ENCODE assay signal across 8 cellular contexts in the genomic region with DNA sequence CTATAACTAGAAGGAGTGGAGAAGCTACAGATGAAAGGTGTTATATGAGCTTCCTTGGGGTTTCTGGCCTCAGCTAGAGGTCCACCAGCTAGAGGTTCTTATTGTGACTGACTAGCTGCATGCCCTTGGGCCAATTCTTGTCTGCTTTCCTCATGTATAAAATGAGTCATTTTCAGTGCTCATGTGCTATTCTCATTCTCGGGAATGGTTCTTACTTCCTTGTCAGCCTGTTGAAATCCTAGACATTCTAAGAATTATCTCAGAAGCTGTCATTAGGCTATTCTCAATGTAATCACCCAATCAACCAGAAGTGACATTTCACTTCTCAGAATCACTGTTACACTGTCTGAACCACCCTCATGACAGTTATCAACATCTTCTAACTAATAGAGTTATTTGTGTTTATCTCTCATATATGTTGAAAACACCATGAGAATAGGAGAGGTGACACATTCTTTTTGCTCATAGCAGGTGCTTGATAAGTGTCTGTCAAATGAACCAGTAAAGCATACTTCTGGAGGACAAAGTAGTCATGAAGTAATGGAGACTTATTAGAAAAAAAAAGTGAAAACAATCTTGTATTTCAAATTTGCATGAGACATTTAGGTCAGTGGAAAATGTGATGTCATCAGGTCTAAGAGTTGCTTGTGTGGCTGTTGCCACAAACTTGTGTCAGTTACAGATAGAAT.
A peak's percentile ranks its signal among the peaks of the same experiment; 100 is the strongest.
DNase-seq lines count a peak whose midpoint lies in the region; ATAC-seq, FAIRE-seq and TF ChIP-seq lines count a peak whose summit lies in the region.

No MANE protein-coding gene starts in this region.

- peaks cover 13% of the 10 kb centered on the region for H3K4me1 ChIP-seq in CD8-positive, alpha-beta T cell (ENCODE audit: insufficient read depth, low read length)
- H3K4me1 ChIP-seq in keratinocyte (ENCODE audit: control insufficient read depth, extremely low read depth, insufficient read depth, low read length) (peaks cover 30% of the 10 kb centered on the region), GM23338 (ENCODE audit: insufficient read depth) (no peaks in the 10 kb centered on the region)

- TF ChIP-seq CTCF in CD8-positive, alpha-beta T cell (IDR thresholded peaks at IDR 0.05): no peak
- TF ChIP-seq CTCF in keratinocyte (optimal IDR thresholded peaks at IDR 0.05 in 1 of 3, IDR thresholded peaks at IDR 0.05 in 1 of 3, conservative IDR thresholded peaks at IDR 0.05 in 1 of 3; ENCODE audit: extremely low read depth in 1 of 3, insufficient read depth in 2 of 3, low read length in 3 of 3) (no peak), GM23338 (conservative IDR thresholded peaks at IDR 0.05; ENCODE audit: low read depth in 2 of 2) (no peak), dorsolateral prefrontal cortex (IDR thresholded peaks at IDR 0.05 in 54 of 56, conservative IDR thresholded peaks at IDR 0.05 in 2 of 56; ENCODE audit: low read depth in 1 of 56, partially characterized antibody in 56 of 56) (no peak)

- peaks cover 18% of the 10 kb centered on the region for H3K9me2 ChIP-seq in GM23338 (ENCODE audit: insufficient read depth)

- H4K20me1 ChIP-seq in keratinocyte (ENCODE audit: control insufficient read depth, extremely low read depth, insufficient read depth, low read length): no peaks in the 10 kb centered on the region
- no peaks in the 10 kb centered on the region for H4K20me1 ChIP-seq in GM23338 (replicated peaks; ENCODE audit: insufficient read depth)

- no peak overlapping the region for H2AFZ ChIP-seq in keratinocyte (ENCODE audit: control insufficient read depth, low read length)
- no peak overlapping the region for H2AFZ ChIP-seq in GM23338

- FAIRE-seq in keratinocyte (lab: Jason Lieb, UNC): peak; percentile 83

- H3K4me1 Mint-ChIP-seq in CD8-positive, alpha-beta T cell (ENCODE audit: low read depth): peaks cover 4% of the 10 kb centered on the region
- H3K4me1 Mint-ChIP-seq in activated CD4-positive, alpha-beta T cell treated with anti-CD3 and anti-CD28 coated beads, Interleukin-2, amount 10 ng/mL, durations not matched to agents 7 days and 5 days: peaks cover 15% of the 10 kb centered on the region
- no peaks in the 10 kb centered on the region for H3K4me1 Mint-ChIP-seq in GM23338

- no peaks in the 10 kb centered on the region for H3K36me3 Mint-ChIP-seq in CD8-positive, alpha-beta T cell
- H3K36me3 Mint-ChIP-seq in activated CD4-positive, alpha-beta T cell treated with anti-CD3 and anti-CD28 coated beads, Interleukin-2, amount 10 ng/mL, durations not matched to agents 7 days and 5 days (ENCODE audit: low read depth): peaks cover 12% of the 10 kb centered on the region
- no peaks in the 10 kb centered on the region for H3K36me3 Mint-ChIP-seq in GM23338 (ENCODE audit: low read depth)

- no peaks in the 10 kb centered on the region for H3K27me3 ChIP-seq in CD8-positive, alpha-beta T cell (ENCODE audit: insufficient read depth, low read length)
- H3K27me3 ChIP-seq in keratinocyte (ENCODE audit: control insufficient read depth, extremely low read depth, insufficient read depth, low read length): no peaks in the 10 kb centered on the region
- H3K27me3 ChIP-seq in GM23338 (ENCODE audit: insufficient read depth): no peaks in the 10 kb centered on the region
- peaks cover 0 to 5% (median 0%) of the 10 kb centered on the region in 45 donors for H3K27me3 ChIP-seq in dorsolateral prefrontal cortex

- DNase-seq in CD8-positive, alpha-beta T cell: peak in 1 of 7 experiments; percentile 14
- DNase-seq in activated CD4-positive, alpha-beta T cell treated with anti-CD3 and anti-CD28 coated beads, Interleukin-2, amount 10 ng/mL, durations not matched to agents 7 days and 5 days: peak; percentile 42
- DNase-seq in keratinocyte (ENCODE audit: low read depth, low spot score) (peak; percentile 71), GM23338 (ENCODE audit: low spot score) (no peak), dorsolateral prefrontal cortex (no peak), retina (no peak)

- no peak overlapping the region for H3K27ac Mint-ChIP-seq in CD8-positive, alpha-beta T cell
- no peak overlapping the region for H3K27ac Mint-ChIP-seq in activated CD4-positive, alpha-beta T cell treated with anti-CD3 and anti-CD28 coated beads, Interleukin-2, amount 10 ng/mL, durations not matched to agents 7 days and 5 days
- no peak overlapping the region for H3K27ac Mint-ChIP-seq in GM23338

- no peak overlapping the region for H3K9ac ChIP-seq in keratinocyte (ENCODE audit: control insufficient read depth, extremely low read depth, insufficient read depth, low read length)

- no peaks in the 10 kb centered on the region for H3F3A ChIP-seq in GM23338 (replicated peaks; ENCODE audit: low read depth)

- no peaks in the 10 kb centered on the region for H3K79me2 ChIP-seq in keratinocyte (ENCODE audit: control insufficient read depth, insufficient read depth, low read length)
- no peaks in the 10 kb centered on the region for H3K79me2 ChIP-seq in GM23338 (replicated peaks; ENCODE audit: insufficient read depth)

- H3K27ac ChIP-seq in CD8-positive, alpha-beta T cell (ENCODE audit: low read depth, low read length): peak overlapping the region; percentile 2
- H3K27ac ChIP-seq in keratinocyte (ENCODE audit: control insufficient read depth, insufficient read depth, low read length) (peak overlapping the region; percentile 3), GM23338 (ENCODE audit: low read depth) (no peak overlapping the region), dorsolateral prefrontal cortex (no peak overlapping the region)

- intact Hi-C loops in CD8-positive, alpha-beta T cell (cut with DNase I, micrococcal nuclease): loop anchor here in 1 of 2 experiments (5.0 to 10.0 kb wide), 2 partner anchors 123 to 155 kb away; partner anchors contain the start of gene IVNS1ABP
- intact Hi-C loops in dorsolateral prefrontal cortex (cut with DNase I): no loop called here

- no peaks in the 10 kb centered on the region for H3K9me3 ChIP-seq in CD8-positive, alpha-beta T cell (ENCODE audit: low read length)
- no peaks in the 10 kb centered on the region for H3K9me3 ChIP-seq in keratinocyte (ENCODE audit: control insufficient read depth, low read depth, low read length)

- no peaks in the 10 kb centered on the region for H3K36me3 ChIP-seq in CD8-positive, alpha-beta T cell (ENCODE audit: insufficient read depth, low read length)
- H3K36me3 ChIP-seq in keratinocyte (ENCODE audit: control insufficient read depth in 2 of 2, extremely low read depth in 1 of 2, insufficient read depth in 2 of 2, low read length in 2 of 2) (no peaks in the 10 kb centered on the region), GM23338 (ENCODE audit: insufficient read depth) (no peaks in the 10 kb centered on the region)

- ATAC-seq in CD8-positive, alpha-beta T cell: peak; percentile 80
- ATAC-seq in GM19324 (IDR thresholded peaks at IDR 0.05; ENCODE audit: low FRiP score, unreplicated experiment): peak; percentile 70
- ATAC-seq in HG03139 (IDR thresholded peaks at IDR 0.05; ENCODE audit: unreplicated experiment): peak; percentile 76
- no peak for ATAC-seq in GM23338

- H3K9me3 Mint-ChIP-seq in CD8-positive, alpha-beta T cell: no peaks in the 10 kb centered on the region
- peaks cover 14% of the 10 kb centered on the region for H3K9me3 Mint-ChIP-seq in activated CD4-positive, alpha-beta T cell treated with anti-CD3 and anti-CD28 coated beads, Interleukin-2, amount 10 ng/mL, durations not matched to agents 7 days and 5 days
- no peaks in the 10 kb centered on the region for H3K9me3 Mint-ChIP-seq in GM23338

- H3K4me2 ChIP-seq in keratinocyte (ENCODE audit: control insufficient read depth, extremely low read depth, insufficient read depth, low read depth, low read length) (peak overlapping the region; percentile 20), GM23338 (no peak overlapping the region)

- no peak overlapping the region for H3K4me3 ChIP-seq in CD8-positive, alpha-beta T cell (ENCODE audit: low read depth, low read length)
- H3K4me3 ChIP-seq in keratinocyte (ENCODE audit: control insufficient read depth in 2 of 3, extremely low read depth in 1 of 3, insufficient read depth in 2 of 3, low read depth in 1 of 3, low read length in 3 of 3) (no peak overlapping the region), GM23338 (no peak overlapping the region), dorsolateral prefrontal cortex (no peak overlapping the region)

- no peak overlapping the region for H3K4me3 Mint-ChIP-seq in CD8-positive, alpha-beta T cell
- H3K4me3 Mint-ChIP-seq in activated CD4-positive, alpha-beta T cell treated with anti-CD3 and anti-CD28 coated beads, Interleukin-2, amount 10 ng/mL, durations not matched to agents 7 days and 5 days: no peak overlapping the region
- no peak overlapping the region for H3K4me3 Mint-ChIP-seq in GM23338

- POLR2A ChIA-PET in CD8-positive, alpha-beta T cell (lab: Charles Lee): no interaction called here
- POLR2A ChIA-PET in activated CD4-positive, alpha-beta T cell treated with anti-CD3 and anti-CD28 coated beads, Interleukin-2, amount 10 ng/mL, durations not matched to agents 7 days and 5 days (lab: Charles Lee): interaction anchor here (0.6 to 1.5 kb wide), 2 partner anchors 123 to 197 kb away, joined by 3 to 5 read pairs; partner anchors contain the start of gene IVNS1ABP

- dilution Hi-C loops in keratinocyte (cut with MboI; ENCODE audit: extremely low pct_ligation_motif_present, low sequenced_read_pairs): no loop called here

- no peaks in the 10 kb centered on the region for H3K9me1 ChIP-seq in keratinocyte (ENCODE audit: control insufficient read depth, extremely low read depth, insufficient read depth, low read length)

- CTCF ChIA-PET in CD8-positive, alpha-beta T cell (lab: Charles Lee): no interaction called here
- CTCF ChIA-PET in activated CD4-positive, alpha-beta T cell treated with anti-CD3 and anti-CD28 coated beads, Interleukin-2, amount 10 ng/mL, durations not matched to agents 7 days and 5 days (lab: Charles Lee): interaction anchor here (0.7 kb wide), 1 partner anchor 26 kb away, joined by 3 read pairs; no protein-coding TSS in a partner anchor

- no peaks in the 10 kb centered on the region for H3K27me3 Mint-ChIP-seq in CD8-positive, alpha-beta T cell (ENCODE audit: low read depth)
- no peaks in the 10 kb centered on the region for H3K27me3 Mint-ChIP-seq in activated CD4-positive, alpha-beta T cell treated with anti-CD3 and anti-CD28 coated beads, Interleukin-2, amount 10 ng/mL, durations not matched to agents 7 days and 5 days
- H3K27me3 Mint-ChIP-seq in GM23338 (ENCODE audit: insufficient read depth, low read depth, poor library complexity): no peaks in the 10 kb centered on the region

TF ChIP-seq in GM23338, 12 proteins besides CTCF, POLR2A, EP300 and RAD21 (continues in another document):
- TF ChIP-seq STAT1 (IDR thresholded peaks at IDR 0.05; ENCODE audit: unreplicated experiment) (no peak), EZH2phosphoT487 (IDR thresholded peaks at IDR 0.05; ENCODE audit: unreplicated experiment) (no peak), EZH2 (IDR thresholded peaks at IDR 0.05; ENCODE audit: low read depth, unreplicated experiment) (no peak), NANOG (IDR thresholded peaks at IDR 0.05; ENCODE audit: borderline replicate concordance) (no peak), JUNB (IDR thresholded peaks at IDR 0.05; ENCODE audit: unreplicated experiment) (no peak)

Comparison
In these comparisons a context has a peak if more than half of its experiments do, and no peak if none do; other contexts are left out.
1. DNase-seq: peak in activated CD4-positive, alpha-beta T cell treated with anti-CD3 and anti-CD28 coated beads, Interleukin-2, amount 10 ng/mL, durations not matched to agents 7 days and 5 days (single experiment) and keratinocyte (single experiment); none in GM23338 (single experiment), dorsolateral prefrontal cortex (0 of 10) and retina (single experiment).
2. H3K27ac ChIP-seq: peak in CD8-positive, alpha-beta T cell (single experiment) and keratinocyte (single experiment); none in GM23338 (single experiment) and dorsolateral prefrontal cortex (0 of 59).